Comparison of ENCODE assay signal across 8 cellular contexts in genomic region chr11:74492974-74493815, GRCh38.
DNase-seq lines count a peak whose midpoint lies in the region; ATAC-seq and TF ChIP-seq lines count a peak whose summit lies in the region.

TSS of gene LIPT2 (minus strand) at chr11:74493724. CDS start at chr11:74493703, 21 bp downstream.

- ATAC-seq in GM19025 (IDR thresholded peaks at IDR 0.05; ENCODE audit: low read depth, unreplicated experiment) (peak; percentile 95), HG03280 (IDR thresholded peaks at IDR 0.05; ENCODE audit: unreplicated experiment) (peak; percentile 97)

- TF ChIP-seq CTCF in AG09319 (IDR thresholded peaks at IDR 0.05; ENCODE audit: low read depth, low read length), result no peak

- DNase-seq in AG09319 (ENCODE audit: extremely low read depth, low read depth), result peak; percentile 86
- peak; percentile 99 for DNase-seq in NCI-H345 (lab: John Stamatoyannopoulos, UW)
- DNase-seq in activated CD4-positive, CD25-positive, alpha-beta regulatory T cell treated with anti-CD3 and anti-CD28 coated beads, Interleukin-2, amount 50 U/mL, for 16 hours (ENCODE audit: low read depth, low spot score), result peak; percentile 91
- DNase-seq in cerebellar cortex (ENCODE audit: low spot score), result peak; percentile 98
- peak; percentile 99 for DNase-seq in islet precursor cell
- DNase-seq in stimulated activated CD4-positive, alpha-beta T cell treated with anti-CD3 and anti-CD28 coated beads, Interleukin-12 subunit alpha, Interleukin-12 subunit beta, amount 100 ng/mL, for 4 hours, result peak; percentile 97

Comparison
In these comparisons a context has a peak if more than half of its experiments do, and no peak if none do; other contexts are left out.
1. Peak in every context shown above with its lines: DNase-seq and ATAC-seq.